In the genomic region with DNA sequence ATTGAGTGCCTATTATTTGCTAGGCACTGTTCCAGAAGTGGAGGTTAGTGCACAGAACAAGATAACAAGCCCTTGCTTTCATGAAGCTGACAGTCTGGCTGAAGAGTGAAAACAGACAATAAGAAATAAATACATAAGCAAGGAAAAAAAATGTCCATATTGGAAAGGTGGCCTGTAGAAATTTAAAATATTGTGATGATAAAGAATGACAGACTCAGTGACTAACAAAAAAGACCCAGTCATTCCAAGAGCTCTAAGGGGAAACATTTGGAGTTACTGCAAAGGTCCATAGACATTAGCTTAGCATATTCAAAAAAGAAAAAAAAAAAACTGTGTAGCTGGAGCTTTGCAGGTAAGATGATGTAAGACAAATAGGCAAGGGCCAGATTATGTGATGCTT, we compare ENCODE assay signal across 1 cellular context.
TF ChIP-seq lines count a peak whose summit lies in the region.

No MANE protein-coding gene starts in this region.

TF ChIP-seq in HepG2, 621 proteins besides CTCF, POLR2A, EP300 and RAD21:
- TF ChIP-seq HOXA5 (CRISPR knock-in tag; IDR thresholded peaks at IDR 0.05) = no peak
- TF ChIP-seq FOXK1 (CRISPR knock-in tag; IDR thresholded peaks at IDR 0.05; ENCODE audit: borderline replicate concordance, low read depth) = no peak
- no peak for TF ChIP-seq POGZ (CRISPR knock-in tag; IDR thresholded peaks at IDR 0.05)
- no peak for TF ChIP-seq ZNF143 (CRISPR knock-in tag; IDR thresholded peaks at IDR 0.05)
- TF ChIP-seq MTA1 (CRISPR knock-in tag; IDR thresholded peaks at IDR 0.05; ENCODE audit: borderline replicate concordance) = no peak
- TF ChIP-seq ZNF777 (CRISPR knock-in tag; IDR thresholded peaks at IDR 0.05) = no peak
- no peak for TF ChIP-seq POLR2AphosphoS2 (IDR thresholded peaks at IDR 0.05; ENCODE audit: low read depth, low read length)
- no peak for TF ChIP-seq PCBP2 (optimal IDR thresholded peaks at IDR 0.05; ENCODE audit: low read depth, low read length, poor library complexity, severe bottlenecking)
- TF ChIP-seq, protein P1, sequence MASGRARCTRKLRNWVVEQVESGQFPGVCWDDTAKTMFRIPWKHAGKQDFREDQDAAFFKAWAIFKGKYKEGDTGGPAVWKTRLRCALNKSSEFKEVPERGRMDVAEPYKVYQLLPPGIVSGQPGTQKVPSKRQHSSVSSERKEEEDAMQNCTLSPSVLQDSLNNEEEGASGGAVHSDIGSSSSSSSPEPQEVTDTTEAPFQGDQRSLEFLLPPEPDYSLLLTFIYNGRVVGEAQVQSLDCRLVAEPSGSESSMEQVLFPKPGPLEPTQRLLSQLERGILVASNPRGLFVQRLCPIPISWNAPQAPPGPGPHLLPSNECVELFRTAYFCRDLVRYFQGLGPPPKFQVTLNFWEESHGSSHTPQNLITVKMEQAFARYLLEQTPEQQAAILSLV (CRISPR knock-in tag; IDR thresholded peaks at IDR 0.05; ENCODE audit: borderline replicate concordance) = no peak
- no peak for TF ChIP-seq ZNF264 (CRISPR knock-in tag; IDR thresholded peaks at IDR 0.05)
- TF ChIP-seq SOX5 (CRISPR knock-in tag; IDR thresholded peaks at IDR 0.05; ENCODE audit: borderline replicate concordance) = no peak
- TF ChIP-seq, protein P2, sequence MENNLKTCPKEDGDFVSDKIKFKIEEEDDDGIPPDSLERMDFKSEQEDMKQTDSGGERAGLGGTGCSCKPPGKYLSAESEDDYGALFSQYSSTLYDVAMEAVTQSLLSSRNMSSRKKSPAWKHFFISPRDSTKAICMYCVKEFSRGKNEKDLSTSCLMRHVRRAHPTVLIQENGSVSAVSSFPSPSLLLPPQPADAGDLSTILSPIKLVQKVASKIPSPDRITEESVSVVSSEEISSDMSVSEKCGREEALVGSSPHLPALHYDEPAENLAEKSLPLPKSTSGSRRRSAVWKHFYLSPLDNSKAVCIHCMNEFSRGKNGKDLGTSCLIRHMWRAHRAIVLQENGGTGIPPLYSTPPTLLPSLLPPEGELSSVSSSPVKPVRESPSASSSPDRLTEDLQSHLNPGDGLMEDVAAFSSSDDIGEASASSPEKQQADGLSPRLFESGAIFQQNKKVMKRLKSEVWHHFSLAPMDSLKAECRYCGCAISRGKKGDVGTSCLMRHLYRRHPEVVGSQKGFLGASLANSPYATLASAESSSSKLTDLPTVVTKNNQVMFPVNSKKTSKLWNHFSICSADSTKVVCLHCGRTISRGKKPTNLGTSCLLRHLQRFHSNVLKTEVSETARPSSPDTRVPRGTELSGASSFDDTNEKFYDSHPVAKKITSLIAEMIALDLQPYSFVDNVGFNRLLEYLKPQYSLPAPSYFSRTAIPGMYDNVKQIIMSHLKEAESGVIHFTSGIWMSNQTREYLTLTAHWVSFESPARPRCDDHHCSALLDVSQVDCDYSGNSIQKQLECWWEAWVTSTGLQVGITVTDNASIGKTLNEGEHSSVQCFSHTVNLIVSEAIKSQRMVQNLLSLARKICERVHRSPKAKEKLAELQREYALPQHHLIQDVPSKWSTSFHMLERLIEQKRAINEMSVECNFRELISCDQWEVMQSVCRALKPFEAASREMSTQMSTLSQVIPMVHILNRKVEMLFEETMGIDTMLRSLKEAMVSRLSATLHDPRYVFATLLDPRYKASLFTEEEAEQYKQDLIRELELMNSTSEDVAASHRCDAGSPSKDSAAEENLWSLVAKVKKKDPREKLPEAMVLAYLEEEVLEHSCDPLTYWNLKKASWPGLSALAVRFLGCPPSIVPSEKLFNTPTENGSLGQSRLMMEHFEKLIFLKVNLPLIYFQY (CRISPR knock-in tag; IDR thresholded peaks at IDR 0.05; ENCODE audit: borderline replicate concordance) = no peak
- TF ChIP-seq AKAP8 (CRISPR knock-in tag; IDR thresholded peaks at IDR 0.05) = no peak
- no peak for TF ChIP-seq YY1 (IDR thresholded peaks at IDR 0.05; ENCODE audit: insufficient read depth, insufficient replicate concordance, low read depth, low read length)
- TF ChIP-seq ZNF629 (CRISPR knock-in tag; conservative IDR thresholded peaks at IDR 0.05) = no peak
- TF ChIP-seq PLRG1 (conservative IDR thresholded peaks at IDR 0.05) = no peak
- no peak for TF ChIP-seq RFXAP (CRISPR knock-in tag; IDR thresholded peaks at IDR 0.05; ENCODE audit: borderline replicate concordance)
